ENCODE assay signal across 8 cellular contexts in genomic region chr1:83118472-83118871, GRCh38.
"Had no signal": no experiment of that assay in that cellular context is flagged by ENCODE, and none has a peak within 500 bp of the region (broad histone marks: within the 10 kb centered on the region; RNA-seq: fewer than 3 reads in every experiment).

No MANE protein-coding gene starts in this region.

- DNase-seq: GDM1, GF-D8 had no signal

- FAIRE-seq: G401.6, GM12878, GM12891, GM12892, GM18507, GM19239 had no signal

- ATAC-seq: GM12878 had no signal

- H3K4me3 ChIP-seq: GM12878 had no signal
